In the genomic region with DNA sequence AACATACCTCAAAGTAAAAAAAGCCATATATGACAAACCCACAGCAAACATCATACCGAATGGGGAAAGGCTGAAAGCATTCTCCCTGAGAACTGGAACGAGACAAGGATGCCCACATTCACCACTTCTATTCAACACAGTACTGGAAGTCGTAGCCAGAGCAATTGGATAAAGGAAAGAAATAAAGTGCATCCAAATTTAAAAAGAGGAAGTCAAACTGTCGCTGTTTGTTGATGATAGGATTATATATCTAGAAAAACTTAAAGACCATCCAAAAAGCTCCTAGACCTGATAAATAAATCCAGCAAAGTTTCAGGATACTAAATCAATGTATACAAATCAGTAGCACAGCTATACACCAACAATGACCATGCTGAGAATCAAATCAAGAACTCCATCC, we compare ENCODE assay signal across 8 cellular contexts.
"Had no signal": no experiment of that assay in that cellular context is flagged by ENCODE, and none has a peak within 500 bp of the region (broad histone marks: within the 10 kb centered on the region; RNA-seq: fewer than 3 reads in every experiment).

No MANE protein-coding gene starts in this region.

- H3K27me3 Mint-ChIP-seq: activated naive CD4-positive, alpha-beta T cell treated with anti-CD3 and anti-CD28 coated beads, Interleukin-2, amount 10 ng/mL, durations not matched to agents 7 days and 5 days had no signal

- H3K27ac Mint-ChIP-seq: activated naive CD4-positive, alpha-beta T cell treated with anti-CD3 and anti-CD28 coated beads, Interleukin-2, amount 10 ng/mL, durations not matched to agents 7 days and 5 days had no signal

- DNase-seq: activated CD4-positive, alpha-beta T cell treated with anti-CD3 and anti-CD28 coated beads for 1 hour; activated CD4-positive, alpha-beta T cell treated with anti-CD3 and anti-CD28 coated beads, Interleukin-2, amount 50 U/mL, for 48 hours; activated naive CD4-positive, alpha-beta T cell treated with anti-CD3 and anti-CD28 coated beads, Interleukin-2, amount 10 ng/mL, durations not matched to agents 7 days and 5 days; dermis blood vessel endothelial cell; posterior cingulate gyrus; T-helper 2 cell; thyroid gland; uterus had no signal

- H3K9me3 Mint-ChIP-seq: activated naive CD4-positive, alpha-beta T cell treated with anti-CD3 and anti-CD28 coated beads, Interleukin-2, amount 10 ng/mL, durations not matched to agents 7 days and 5 days had no signal

- H3K4me3 Mint-ChIP-seq: activated naive CD4-positive, alpha-beta T cell treated with anti-CD3 and anti-CD28 coated beads, Interleukin-2, amount 10 ng/mL, durations not matched to agents 7 days and 5 days had no signal
